20 cellular contexts compared by ENCODE assay signal in the genomic region with DNA sequence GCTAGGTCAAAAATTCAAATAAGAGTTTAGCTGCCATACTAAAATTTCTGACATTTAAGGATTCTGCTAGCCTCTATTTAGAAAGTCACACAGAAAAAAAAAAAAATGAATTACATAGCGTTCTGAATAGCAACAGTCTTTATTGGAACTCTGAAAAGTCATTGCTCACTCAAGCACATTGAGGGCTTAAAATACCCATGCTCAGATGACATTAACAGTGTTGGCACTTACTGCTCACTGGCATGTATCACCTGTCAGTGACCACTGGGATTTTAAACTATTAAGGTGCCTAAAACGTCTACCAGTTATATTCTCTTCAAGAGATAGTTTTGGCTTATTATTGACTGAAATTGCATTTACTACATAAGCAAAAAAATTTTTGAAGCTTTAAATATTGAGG.
"Had no signal": no experiment of that assay in that cellular context is flagged by ENCODE, and none has a peak within 500 bp of the region (broad histone marks: within the 10 kb centered on the region; RNA-seq: fewer than 3 reads in every experiment).

No MANE protein-coding gene starts in this region.

- ATAC-seq: left colon; natural killer cell treated with Interleukin-12 subunit alpha and Interleukin-12 subunit beta and Interleukin-15 and Interleukin-18, amount 100 ng/mL, for 72 hours; pancreas; sciatic nerve; stimulated activated memory B cell treated with anti-CD40 and anti-IgM and Interleukin-4, amounts not matched to agents 10 μg/mL and 1 μg/mL and 100 μg/mL, for 72 hours; stimulated activated naive CD8-positive, alpha-beta T cell treated with anti-CD3 and anti-CD28 coated beads, Interleukin-15, Interleukin-2, amounts not matched to agents 100 U/mL and 50 U/mL, for 24 hours; upper lobe of right lung had no signal

- H3K4me1 ChIP-seq: tibial nerve, upper lobe of right lung, uterus had no signal

- H3K36me3 ChIP-seq: neutrophil, pancreas, thoracic aorta, tibial nerve, upper lobe of right lung, uterus had no signal

- DNase-seq: cerebellar nuclear complex; dorsolateral prefrontal cortex; effector CD4-positive, alpha-beta T cell; left colon; naive B cell; pancreas; retina; stimulated activated CD4-positive, alpha-beta T cell treated with anti-CD3 and anti-CD28 coated beads, Interleukin-2, amount 100 ng/mL, for 24 hours; stimulated activated CD4-positive, alpha-beta T cell treated with anti-CD3 and anti-CD28 coated beads, Interleukin-4, amount 100 ng/mL, for 4 hours; stimulated activated naive CD8-positive, alpha-beta T cell treated with anti-CD3 and anti-CD28 coated beads, Interleukin-15, Interleukin-2, amounts not matched to agents 100 U/mL and 50 U/mL, for 24 hours; upper lobe of right lung; uterus had no signal

- H3K79me2 ChIP-seq: hepatocyte had no signal

- H3K9me3 ChIP-seq: neutrophil, pancreas, thoracic aorta, tibial nerve, upper lobe of right lung, uterus had no signal

- H3K27me3 ChIP-seq: dorsolateral prefrontal cortex, hepatocyte, neutrophil, pancreas, tibial nerve, upper lobe of right lung, uterus had no signal

- H2AFZ ChIP-seq: hepatocyte had no signal

- H3K4me3 ChIP-seq: dorsolateral prefrontal cortex, hepatocyte, lung, pancreas, thoracic aorta, tibial nerve, upper lobe of right lung, uterus had no signal

- H3K4me2 ChIP-seq: hepatocyte had no signal

- H3K27ac ChIP-seq: dorsolateral prefrontal cortex, hepatocyte, neutrophil, pancreas, thoracic aorta, tibial nerve, upper lobe of right lung, uterus had no signal
